Comparison of ENCODE assay signal across 8 cellular contexts in the genomic region with DNA sequence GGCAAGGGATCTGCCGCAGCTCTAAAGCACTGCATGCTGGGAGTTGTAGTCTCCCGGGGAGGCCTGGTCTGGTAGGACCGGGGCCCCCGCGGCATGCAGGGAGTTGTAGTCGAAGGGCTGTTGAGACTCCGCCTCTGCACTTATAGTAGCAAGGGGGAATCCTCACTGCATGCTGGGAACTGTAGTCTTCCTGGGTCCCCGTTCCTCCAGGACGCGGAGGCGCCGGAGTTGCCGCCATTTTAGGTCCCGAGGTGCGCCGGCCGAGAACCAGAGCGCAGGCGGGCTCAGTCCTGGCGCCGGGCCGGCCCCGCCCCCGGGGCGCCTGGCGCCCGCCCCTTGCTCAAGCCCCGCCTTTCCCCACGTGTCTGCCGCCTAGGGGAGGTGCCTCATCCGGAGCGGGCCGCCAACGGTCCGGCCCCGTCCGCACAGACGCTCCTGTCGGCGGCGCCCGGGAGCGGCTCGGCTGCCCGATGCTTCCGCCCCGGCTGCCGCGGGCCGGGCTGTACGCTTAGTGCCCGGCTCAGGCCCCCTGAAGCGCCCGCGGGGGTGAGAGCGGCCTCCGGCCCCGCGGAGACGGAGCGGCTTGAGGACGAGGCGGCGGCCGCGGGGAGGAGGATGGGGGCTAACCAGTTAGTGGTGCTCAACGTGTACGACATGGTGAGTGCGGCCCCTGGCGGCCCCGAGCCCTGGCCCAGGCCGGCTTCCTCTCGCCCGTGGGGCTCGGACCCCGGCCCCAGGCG. TPM values are rescaled to one million over a fixed set of nuclear protein-coding genes. Genes with fewer than 3 reads are reported as not detected.
DNase-seq lines count a peak whose midpoint lies in the region; ATAC-seq and TF ChIP-seq lines count a peak whose summit lies in the region.

A gene (plus strand): TSS at position 428 of the 740 bp plus-strand sequence. CDS start 188 bp downstream, at position 616.

- peaks cover 22% of the 10 kb centered on the region for H3K4me1 Mint-ChIP-seq in activated CD4-positive, alpha-beta T cell treated with anti-CD3 and anti-CD28 coated beads, Interleukin-2, amount 10 ng/mL, durations not matched to agents 24 days and 14 days

- ATAC-seq in GM19328 (IDR thresholded peaks at IDR 0.05; ENCODE audit: unreplicated experiment) = peak; percentile 95
- ATAC-seq in HG03520 (IDR thresholded peaks at IDR 0.05; ENCODE audit: unreplicated experiment) = peak; percentile 95
- peak; percentile 91 for ATAC-seq in left colon

- H3K4me3 Mint-ChIP-seq in activated CD4-positive, alpha-beta T cell treated with anti-CD3 and anti-CD28 coated beads, Interleukin-2, amount 10 ng/mL, durations not matched to agents 24 days and 14 days = peak within 1 kb of the TSS; percentile 82

- peak within 1 kb of the TSS; percentile 83 for H3K27ac ChIP-seq in C4-2B
- peak within 1 kb of the TSS; percentile 91 to 97 for H3K27ac ChIP-seq in coronary artery

- no peaks in the 10 kb centered on the region for H3K27me3 Mint-ChIP-seq in activated CD4-positive, alpha-beta T cell treated with anti-CD3 and anti-CD28 coated beads, Interleukin-2, amount 10 ng/mL, durations not matched to agents 24 days and 14 days

- intact Hi-C loops in activated CD4-positive, alpha-beta T cell treated with anti-CD3 and anti-CD28 coated beads, Interleukin-2, amount 10 ng/mL, durations not matched to agents 24 days and 14 days (cut with micrococcal nuclease) = loop anchor here (1.0 to 5.0 kb wide), 11 partner anchors 53 to 1914 kb away; a partner anchor contains a TSS
- intact Hi-C loops in left colon (cut with DNase I, micrococcal nuclease) = loop anchor here in 1 of 2 donors (10.0 kb wide), 1 partner anchor 198 kb away; a partner anchor contains a TSS

- DNase-seq in NCI-H526 treated with DMSO at 0.1 percent for 48 hours (lab: John Stamatoyannopoulos, UW) (peak; percentile 91), coronary artery (ENCODE audit: low spot score) (peak; percentile 99), left colon (peak; percentile 97 to 100)
- DNase-seq in activated CD4-positive, alpha-beta T cell treated with anti-CD3 and anti-CD28 coated beads, Interleukin-2, amount 10 ng/mL, durations not matched to agents 24 days and 14 days = peak; percentile 99
- peak; percentile 98 for DNase-seq in stimulated activated CD4-positive, alpha-beta T cell treated with anti-CD3 and anti-CD28 coated beads, Interleukin-1b, Interleukin-23, amount 100 ng/mL, for 48 hours

- peak within 1 kb of the TSS; percentile 95 for H3K4me3 ChIP-seq in coronary artery

- TF ChIP-seq CTCF in C4-2B (conservative IDR thresholded peaks at IDR 0.05) (peak; percentile 83), coronary artery (IDR thresholded peaks at IDR 0.05) (peak; percentile 10)

- peak within 1 kb of the TSS; percentile 84 for H3K27ac Mint-ChIP-seq in activated CD4-positive, alpha-beta T cell treated with anti-CD3 and anti-CD28 coated beads, Interleukin-2, amount 10 ng/mL, durations not matched to agents 24 days and 14 days

- peaks cover 14% of the 10 kb centered on the region for H3K36me3 Mint-ChIP-seq in activated CD4-positive, alpha-beta T cell treated with anti-CD3 and anti-CD28 coated beads, Interleukin-2, amount 10 ng/mL, durations not matched to agents 24 days and 14 days (ENCODE audit: low read depth)

- H3K9me3 Mint-ChIP-seq in activated CD4-positive, alpha-beta T cell treated with anti-CD3 and anti-CD28 coated beads, Interleukin-2, amount 10 ng/mL, durations not matched to agents 24 days and 14 days = peaks cover 3% of the 10 kb centered on the region

RNA-seq across cellular contexts. Expression of the gene that starts here (rescaled TPM):
- total RNA-seq in activated CD4-positive, alpha-beta T cell treated with anti-CD3 and anti-CD28 coated beads, Interleukin-2, amount 10 ng/mL, durations not matched to agents 24 days and 14 days = 32.3 and 33.1 TPM in 2 replicates
- 10 to 100 TPM; 28.2 to 30.8 TPM for total RNA-seq in left colon

Comparison
In these comparisons a context has a peak if more than half of its experiments do, and no peak if none do; other contexts are left out.
1. Peak in every context shown above with its lines: DNase-seq, ATAC-seq, H3K4me3 ChIP-seq and H3K27ac ChIP-seq.